2 cellular contexts compared by ENCODE assay signal in genomic region chr1:212610575-212610967, GRCh38.
TF ChIP-seq lines count a peak whose summit lies in the region.

No MANE protein-coding gene starts in this region.

TF ChIP-seq in A549, 52 proteins besides CTCF, POLR2A, EP300 and RAD21 (continued from another document):
- TF ChIP-seq HMGXB4 (CRISPR knock-in tag; IDR thresholded peaks at IDR 0.05; ENCODE audit: borderline replicate concordance), result no peak
- TF ChIP-seq ZSCAN20 (CRISPR knock-in tag; IDR thresholded peaks at IDR 0.05), result no peak
- no peak for TF ChIP-seq PHF8 (IDR thresholded peaks at IDR 0.05; ENCODE audit: borderline replicate concordance, low read depth)
- no peak for TF ChIP-seq POLR2AphosphoS2 (conservative IDR thresholded peaks at IDR 0.05; ENCODE audit: low read length)
- no peak for TF ChIP-seq MAFK (IDR thresholded peaks at IDR 0.05; ENCODE audit: partially characterized antibody)
- TF ChIP-seq HOXB5 (CRISPR knock-in tag; IDR thresholded peaks at IDR 0.05), result no peak
- no peak for TF ChIP-seq KDM5A (IDR thresholded peaks at IDR 0.05)
- TF ChIP-seq E2F6 (IDR thresholded peaks at IDR 0.05; ENCODE audit: borderline replicate concordance, low read depth), result no peak
- TF ChIP-seq HOXB13 (CRISPR knock-in tag; IDR thresholded peaks at IDR 0.05; ENCODE audit: low read depth), result no peak
- no peak for TF ChIP-seq FOXS1 (CRISPR knock-in tag; IDR thresholded peaks at IDR 0.05)

TF ChIP-seq in HepG2, 621 proteins besides CTCF, POLR2A, EP300 and RAD21 (continued from another document):
- no peak for TF ChIP-seq ZBTB4 (CRISPR knock-in tag; IDR thresholded peaks at IDR 0.05; ENCODE audit: borderline replicate concordance)
- TF ChIP-seq, protein P1, sequence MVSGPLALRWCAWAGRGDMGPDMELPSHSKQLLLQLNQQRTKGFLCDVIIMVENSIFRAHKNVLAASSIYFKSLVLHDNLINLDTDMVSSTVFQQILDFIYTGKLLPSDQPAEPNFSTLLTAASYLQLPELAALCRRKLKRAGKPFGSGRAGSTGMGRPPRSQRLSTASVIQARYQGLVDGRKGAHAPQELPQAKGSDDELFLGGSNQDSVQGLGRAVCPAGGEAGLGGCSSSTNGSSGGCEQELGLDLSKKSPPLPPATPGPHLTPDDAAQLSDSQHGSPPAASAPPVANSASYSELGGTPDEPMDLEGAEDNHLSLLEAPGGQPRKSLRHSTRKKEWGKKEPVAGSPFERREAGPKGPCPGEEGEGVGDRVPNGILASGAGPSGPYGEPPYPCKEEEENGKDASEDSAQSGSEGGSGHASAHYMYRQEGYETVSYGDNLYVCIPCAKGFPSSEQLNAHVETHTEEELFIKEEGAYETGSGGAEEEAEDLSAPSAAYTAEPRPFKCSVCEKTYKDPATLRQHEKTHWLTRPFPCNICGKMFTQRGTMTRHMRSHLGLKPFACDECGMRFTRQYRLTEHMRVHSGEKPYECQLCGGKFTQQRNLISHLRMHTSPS (CRISPR knock-in tag; IDR thresholded peaks at IDR 0.05; ENCODE audit: low read depth), result no peak
- TF ChIP-seq ZNF710 (CRISPR knock-in tag; IDR thresholded peaks at IDR 0.05; ENCODE audit: borderline replicate concordance), result no peak
- TF ChIP-seq ZNF737 (CRISPR knock-in tag; IDR thresholded peaks at IDR 0.05; ENCODE audit: borderline replicate concordance), result no peak
- no peak for TF ChIP-seq ZNF614 (CRISPR knock-in tag; IDR thresholded peaks at IDR 0.05; ENCODE audit: borderline replicate concordance)
- TF ChIP-seq ZNF550 (CRISPR knock-in tag; IDR thresholded peaks at IDR 0.05; ENCODE audit: borderline replicate concordance), result no peak
- no peak for TF ChIP-seq ATF3 (CRISPR knock-in tag; IDR thresholded peaks at IDR 0.05)
- TF ChIP-seq TBX3 (IDR thresholded peaks at IDR 0.05; ENCODE audit: borderline replicate concordance), result no peak
- no peak for TF ChIP-seq NFAT5 (CRISPR knock-in tag; IDR thresholded peaks at IDR 0.05)
- no peak for TF ChIP-seq ZNF850 (CRISPR knock-in tag; conservative IDR thresholded peaks at IDR 0.05)
- no peak for TF ChIP-seq ZNF589 (CRISPR knock-in tag; conservative IDR thresholded peaks at IDR 0.05)
- TF ChIP-seq, protein P2, sequence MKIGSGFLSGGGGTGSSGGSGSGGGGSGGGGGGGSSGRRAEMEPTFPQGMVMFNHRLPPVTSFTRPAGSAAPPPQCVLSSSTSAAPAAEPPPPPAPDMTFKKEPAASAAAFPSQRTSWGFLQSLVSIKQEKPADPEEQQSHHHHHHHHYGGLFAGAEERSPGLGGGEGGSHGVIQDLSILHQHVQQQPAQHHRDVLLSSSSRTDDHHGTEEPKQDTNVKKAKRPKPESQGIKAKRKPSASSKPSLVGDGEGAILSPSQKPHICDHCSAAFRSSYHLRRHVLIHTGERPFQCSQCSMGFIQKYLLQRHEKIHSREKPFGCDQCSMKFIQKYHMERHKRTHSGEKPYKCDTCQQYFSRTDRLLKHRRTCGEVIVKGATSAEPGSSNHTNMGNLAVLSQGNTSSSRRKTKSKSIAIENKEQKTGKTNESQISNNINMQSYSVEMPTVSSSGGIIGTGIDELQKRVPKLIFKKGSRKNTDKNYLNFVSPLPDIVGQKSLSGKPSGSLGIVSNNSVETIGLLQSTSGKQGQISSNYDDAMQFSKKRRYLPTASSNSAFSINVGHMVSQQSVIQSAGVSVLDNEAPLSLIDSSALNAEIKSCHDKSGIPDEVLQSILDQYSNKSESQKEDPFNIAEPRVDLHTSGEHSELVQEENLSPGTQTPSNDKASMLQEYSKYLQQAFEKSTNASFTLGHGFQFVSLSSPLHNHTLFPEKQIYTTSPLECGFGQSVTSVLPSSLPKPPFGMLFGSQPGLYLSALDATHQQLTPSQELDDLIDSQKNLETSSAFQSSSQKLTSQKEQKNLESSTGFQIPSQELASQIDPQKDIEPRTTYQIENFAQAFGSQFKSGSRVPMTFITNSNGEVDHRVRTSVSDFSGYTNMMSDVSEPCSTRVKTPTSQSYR (CRISPR knock-in tag; IDR thresholded peaks at IDR 0.05; ENCODE audit: borderline replicate concordance), result no peak
- TF ChIP-seq ZNF557 (CRISPR knock-in tag; IDR thresholded peaks at IDR 0.05), result no peak
- no peak for TF ChIP-seq PHF20 (CRISPR knock-in tag; IDR thresholded peaks at IDR 0.05)
- TF ChIP-seq PCBP2 (optimal IDR thresholded peaks at IDR 0.05; ENCODE audit: low read depth, low read length, poor library complexity, severe bottlenecking), result no peak
